8 cellular contexts compared by ENCODE assay signal in the genomic region with DNA sequence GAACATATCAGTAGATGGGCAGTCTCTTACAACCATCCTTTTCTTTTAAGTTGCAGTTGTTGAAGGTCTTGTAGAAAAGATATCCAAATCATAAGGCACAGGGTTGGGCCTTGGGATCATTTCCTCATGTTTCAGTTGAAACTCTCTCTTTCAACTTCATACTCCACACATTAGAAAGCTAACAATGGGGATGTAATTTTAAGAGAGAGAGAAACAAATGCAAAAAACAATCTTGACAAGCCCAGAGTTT.
DNase-seq lines count a peak whose midpoint lies in the region; ATAC-seq, FAIRE-seq and TF ChIP-seq lines count a peak whose summit lies in the region.

No MANE protein-coding gene starts in this region.

- H3K27me3 Mint-ChIP-seq in neural progenitor cell (ENCODE audit: insufficient read depth, low read depth), result no peaks in the 10 kb centered on the region

- peaks cover 36% of the 10 kb centered on the region for H4K20me1 ChIP-seq in neural progenitor cell (ENCODE audit: low read depth)

- no peak overlapping the region for H3K9ac ChIP-seq in neural progenitor cell

- H3K27ac Mint-ChIP-seq in neural progenitor cell, result peak overlapping the region; percentile 100

- no peaks in the 10 kb centered on the region for H3K36me3 Mint-ChIP-seq in neural progenitor cell

- FAIRE-seq in GM19239 (lab: Jason Lieb, UNC), result no peak

- peak overlapping the region; percentile 72 for H3K27ac ChIP-seq in C4-2B
- peak overlapping the region in 42 of 59 donors; percentile 66 to 97 (median 92) for H3K27ac ChIP-seq in dorsolateral prefrontal cortex
- no peak overlapping the region for H3K27ac ChIP-seq in neural progenitor cell

- peak overlapping the region; percentile 93 for H2AFZ ChIP-seq in neural progenitor cell (replicated peaks)

- H3K27me3 ChIP-seq in MG63 (no peaks in the 10 kb centered on the region), dorsolateral prefrontal cortex (no peaks in the 10 kb centered on the region), neural progenitor cell (no peaks in the 10 kb centered on the region)

- peaks cover 16% of the 10 kb centered on the region for H3K4me1 ChIP-seq in neural progenitor cell

- peak overlapping the region; percentile 59; the same call in 1 of the 2 replicates for H3K4me3 ChIP-seq in MG63
- peak overlapping the region in 55 of 59 donors; percentile 35 to 97 (median 86) for H3K4me3 ChIP-seq in dorsolateral prefrontal cortex
- peak overlapping the region; percentile 82 for H3K4me3 ChIP-seq in neural progenitor cell

- peaks cover 59% of the 10 kb centered on the region for H3K79me2 ChIP-seq in neural progenitor cell (ENCODE audit: low read depth)

- H3K4me1 Mint-ChIP-seq in neural progenitor cell, result peaks cover 18% of the 10 kb centered on the region

- H3K36me3 ChIP-seq in MG63 (no peaks in the 10 kb centered on the region), neural progenitor cell (no peaks in the 10 kb centered on the region)

- DNase-seq in MG63 (no peak), dorsolateral prefrontal cortex (no peak), neural progenitor cell (ENCODE audit: low spot score) (no peak), GM19239 (ENCODE audit: insufficient read length, low spot score) (no peak), H4 (ENCODE audit: low spot score) (no peak), NCI-H1930 (lab: John Stamatoyannopoulos, UW) (no peak)

- no peak for TF ChIP-seq CTCF in C4-2B (conservative IDR thresholded peaks at IDR 0.05)
- TF ChIP-seq CTCF in dorsolateral prefrontal cortex (IDR thresholded peaks at IDR 0.05 in 54 of 56, conservative IDR thresholded peaks at IDR 0.05 in 2 of 56; ENCODE audit: low read depth in 1 of 56, partially characterized antibody in 56 of 56), result peak in 1 of 56 donors; percentile 2
- no peak for TF ChIP-seq CTCF in neural progenitor cell (IDR thresholded peaks at IDR 0.05)

- intact Hi-C loops in dorsolateral prefrontal cortex (cut with DNase I), result loop anchor here (5.0 to 10.0 kb wide), 6 partner anchors 43 to 358 kb away; no protein-coding TSS in a partner anchor

- peaks cover 14% of the 10 kb centered on the region for H3F3A ChIP-seq in neural progenitor cell (ENCODE audit: low read depth)

- H3K4me3 Mint-ChIP-seq in neural progenitor cell, result no peak overlapping the region

- H3K9me3 ChIP-seq in MG63 (no peaks in the 10 kb centered on the region), neural progenitor cell (ENCODE audit: low read depth) (no peaks in the 10 kb centered on the region)

- H3K9me3 Mint-ChIP-seq in neural progenitor cell, result no peaks in the 10 kb centered on the region

- ATAC-seq in GM18870 (IDR thresholded peaks at IDR 0.05; ENCODE audit: unreplicated experiment), result no peak

- H3K4me2 ChIP-seq in neural progenitor cell, result peak overlapping the region; percentile 94
